In the genomic region with DNA sequence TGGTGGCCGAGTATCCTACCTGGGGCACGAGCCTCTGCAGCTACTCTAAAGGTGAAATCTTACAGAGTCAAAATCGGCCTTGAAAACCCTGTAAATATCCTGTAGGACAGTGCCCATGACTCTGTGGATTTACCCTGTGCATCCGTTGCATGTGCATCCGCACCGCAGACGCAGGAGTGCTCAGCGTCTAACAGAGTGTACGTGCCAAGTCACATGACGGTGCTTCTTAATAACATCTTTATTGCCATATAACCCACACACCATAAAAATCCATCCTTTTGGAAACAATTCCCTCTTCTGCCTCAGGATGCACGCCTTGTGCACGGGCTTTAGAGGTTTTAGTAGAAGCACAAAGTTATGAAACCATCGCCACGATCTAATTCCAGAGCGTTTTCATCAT, we compare ENCODE assay signal across 18 cellular contexts.
"Had no signal": no experiment of that assay in that cellular context is flagged by ENCODE, and none has a peak within 500 bp of the region (broad histone marks: within the 10 kb centered on the region; RNA-seq: fewer than 3 reads in every experiment).

No MANE protein-coding gene starts in this region.

- H3K27me3 ChIP-seq: colonic mucosa, testis, tibial nerve, upper lobe of right lung, vagina had no signal

- H3K27ac Mint-ChIP-seq: endodermal cell; naive thymus-derived CD8-positive, alpha-beta T cell; stimulated activated memory B cell treated with anti-CD40 and anti-IgM and Interleukin-4, amounts not matched to agents 10 μg/mL and 1 μg/mL and 100 μg/mL, for 72 hours; stimulated activated naive CD8-positive, alpha-beta T cell treated with anti-CD3 and anti-CD28 coated beads, Interleukin-15, Interleukin-2, amounts not matched to agents 100 ng/mL and 50 ng/mL, for 24 hours had no signal

- H3K27ac ChIP-seq: colonic mucosa, heart left ventricle, testis, tibial nerve, upper lobe of right lung, vagina had no signal

- H3K4me1 Mint-ChIP-seq: stimulated activated memory B cell treated with anti-CD40 and anti-IgM and Interleukin-4, amounts not matched to agents 10 μg/mL and 1 μg/mL and 100 μg/mL, for 72 hours had no signal

- H3K9me3 Mint-ChIP-seq: naive thymus-derived CD8-positive, alpha-beta T cell; stimulated activated memory B cell treated with anti-CD40 and anti-IgM and Interleukin-4, amounts not matched to agents 10 μg/mL and 1 μg/mL and 100 μg/mL, for 72 hours; stimulated activated naive CD8-positive, alpha-beta T cell treated with anti-CD3 and anti-CD28 coated beads, Interleukin-15, Interleukin-2, amounts not matched to agents 100 ng/mL and 50 ng/mL, for 24 hours had no signal

- H3K36me3 ChIP-seq: colonic mucosa, heart left ventricle, tibial nerve, upper lobe of right lung, vagina had no signal

- H3K36me3 Mint-ChIP-seq: naive thymus-derived CD8-positive, alpha-beta T cell; stimulated activated memory B cell treated with anti-CD40 and anti-IgM and Interleukin-4, amounts not matched to agents 10 μg/mL and 1 μg/mL and 100 μg/mL, for 72 hours had no signal

- H3K4me3 ChIP-seq: colonic mucosa, heart left ventricle, testis, tibial nerve, upper lobe of right lung, vagina had no signal

- DNase-seq: colonic mucosa; effector CD4-positive, alpha-beta T cell; endodermal cell; heart left ventricle; hypothalamus; kidney glomerular epithelial cell; mammary epithelial cell; naive thymus-derived CD8-positive, alpha-beta T cell; right cardiac atrium; stimulated activated CD4-positive, alpha-beta T cell treated with anti-CD3 and anti-CD28 coated beads, Interleukin-4, amount 100 ng/mL, for 24 hours; testis; upper lobe of right lung had no signal

- H3K4me1 ChIP-seq: colonic mucosa, heart left ventricle, tibial nerve, upper lobe of right lung had no signal

- ATAC-seq: heart left ventricle; left lobe of liver; naive thymus-derived CD8-positive, alpha-beta T cell; right cardiac atrium; stimulated activated memory B cell treated with anti-CD40 and anti-IgM and Interleukin-4, amounts not matched to agents 10 μg/mL and 1 μg/mL and 100 μg/mL, for 72 hours; upper lobe of right lung had no signal

- H3K9me3 ChIP-seq: colonic mucosa, testis, upper lobe of right lung, vagina had no signal

- H3K4me3 Mint-ChIP-seq: endodermal cell; naive thymus-derived CD8-positive, alpha-beta T cell; neural crest cell; stimulated activated memory B cell treated with anti-CD40 and anti-IgM and Interleukin-4, amounts not matched to agents 10 μg/mL and 1 μg/mL and 100 μg/mL, for 72 hours; stimulated activated naive CD8-positive, alpha-beta T cell treated with anti-CD3 and anti-CD28 coated beads, Interleukin-15, Interleukin-2, amounts not matched to agents 100 ng/mL and 50 ng/mL, for 24 hours had no signal
